In genomic region chr7:37201876-37202198, GRCh38 we compare ENCODE assay signal across 11 cellular contexts.
DNase-seq lines count a peak whose midpoint lies in the region; ATAC-seq, FAIRE-seq and TF ChIP-seq lines count a peak whose summit lies in the region.
"Had no signal": no experiment of that assay in that cellular context is flagged by ENCODE, and none has a peak within 500 bp of the region (broad histone marks: within the 10 kb centered on the region; RNA-seq: fewer than 3 reads in every experiment).

No MANE protein-coding gene starts in this region.

- no peaks in the 10 kb centered on the region for H3K9me2 ChIP-seq in PC-9 (ENCODE audit: insufficient read depth)

- H3K4me3 ChIP-seq in HepG2 (replicated peaks in 1 of 3; ENCODE audit: insufficient read depth in 1 of 3, low read depth in 2 of 3, low read length in 3 of 3) (no peak overlapping the region), right lobe of liver (no peak overlapping the region), PC-9 (no peak overlapping the region), lower lobe of right lung (no peak overlapping the region), aorta (ENCODE audit: low read length in 2 of 2) (no peak overlapping the region)
- H3K4me3 ChIP-seq: upper lobe of left lung had no signal

- intact Hi-C loops in HepG2 (cut with micrococcal nuclease; ENCODE audit: unreplicated experiment) (loop anchor here (1.0 kb wide), 3 partner anchors 715 to 761 kb away; no protein-coding TSS in a partner anchor), right lobe of liver (cut with DNase I) (no loop called here), PC-9 (cut with micrococcal nuclease; ENCODE audit: unreplicated experiment) (loop anchor here (1.0 kb wide), 2 partner anchors 715 to 1285 kb away; no protein-coding TSS in a partner anchor), lower lobe of right lung (cut with DNase I) (no loop called here), aorta (cut with DNase I) (loop anchor here in 1 of 2 donors (1.0 kb wide), 1 partner anchor 235 kb away; no protein-coding TSS in a partner anchor)

- no peaks in the 10 kb centered on the region for H3K36me3 ChIP-seq in HepG2 (replicated peaks in 1 of 2; ENCODE audit: control insufficient read depth in 1 of 2, insufficient read depth in 2 of 2, low read length in 2 of 2)
- peaks cover 0 to 8% (median 0%) of the 10 kb centered on the region in 4 donors for H3K36me3 ChIP-seq in right lobe of liver
- no peaks in the 10 kb centered on the region for H3K36me3 ChIP-seq in PC-9 (ENCODE audit: low read depth)
- peaks cover 25% of the 10 kb centered on the region for H3K36me3 ChIP-seq in lower lobe of right lung
- no peaks in the 10 kb centered on the region for H3K36me3 ChIP-seq in aorta (ENCODE audit: control insufficient read depth in 1 of 2, insufficient read depth in 2 of 2, low read length in 1 of 2)

- no peak for FAIRE-seq in HepG2 (lab: Jason Lieb, UNC)
- no peak for FAIRE-seq in RCC 7860 (lab: Jason Lieb, UNC)
- FAIRE-seq: bronchial epithelial cell had no signal

- H2AFZ ChIP-seq in HepG2 (ENCODE audit: low read length) (no peak overlapping the region), PC-9 (no peak overlapping the region)

- no peaks in the 10 kb centered on the region for H3K9me3 ChIP-seq in HepG2 (ENCODE audit: low read length)
- no peaks in the 10 kb centered on the region for H3K9me3 ChIP-seq in right lobe of liver
- no peaks in the 10 kb centered on the region for H3K9me3 ChIP-seq in PC-9 (ENCODE audit: insufficient read depth, low read depth)
- no peaks in the 10 kb centered on the region for H3K9me3 ChIP-seq in lower lobe of right lung
- H3K9me3 ChIP-seq in aorta (ENCODE audit: control insufficient read depth, low read length) = no peaks in the 10 kb centered on the region
- H3K9me3 ChIP-seq: upper lobe of left lung had no signal

- H4K20me1 ChIP-seq in HepG2 (ENCODE audit: insufficient read depth, low read length) (no peaks in the 10 kb centered on the region), PC-9 (ENCODE audit: insufficient read depth) (no peaks in the 10 kb centered on the region)

- POLR2A ChIA-PET in HepG2 (lab: Yijun Ruan, JAX) (no interaction called here), PC-9 (lab: Charles Lee; ENCODE audit: unreplicated experiment) (no interaction called here)

- no peaks in the 10 kb centered on the region for H3F3A ChIP-seq in PC-9 (ENCODE audit: insufficient read depth, low read depth)

- no peak for DNase-seq in HepG2 (ENCODE audit: low spot score)
- DNase-seq in right lobe of liver = no peak
- DNase-seq in PC-9 = no peak
- no peak for DNase-seq in lower lobe of right lung
- DNase-seq in aorta = no peak
- DNase-seq in SW 1271 (lab: John Stamatoyannopoulos, UW) = no peak
- DNase-seq in activated gamma-delta T cell (lab: John Stamatoyannopoulos, UW) = no peak
- DNase-seq in RCC 7860 (ENCODE audit: low spot score) = no peak

- peaks cover 39% of the 10 kb centered on the region for H3K4me1 ChIP-seq in HepG2 (ENCODE audit: insufficient read depth, low read length)
- H3K4me1 ChIP-seq in right lobe of liver = peaks cover 0 to 20% (median 8%) of the 10 kb centered on the region in 4 donors
- no peaks in the 10 kb centered on the region for H3K4me1 ChIP-seq in PC-9 (replicated peaks; ENCODE audit: insufficient read depth)
- peaks cover 21% of the 10 kb centered on the region for H3K4me1 ChIP-seq in lower lobe of right lung
- peaks cover 2 to 3% of the 10 kb centered on the region in 2 donors for H3K4me1 ChIP-seq in aorta (ENCODE audit: control insufficient read depth in 1 of 2, insufficient read depth in 2 of 2, low read length in 2 of 2)

- CTCF ChIA-PET in HepG2 (lab: Yijun Ruan, JAX; ENCODE audit: low intra/inter-chr PET ratio, low total read pairs) (interaction anchor here (1.2 to 4.6 kb wide), 7 partner anchors 19 to 761 kb away, joined by 3 to 51 read pairs (median 7); no protein-coding TSS in a partner anchor), PC-9 (lab: Charles Lee) (interaction anchor here (1.2 kb wide), 1 partner anchor 235 kb away, joined by 11 read pairs; no protein-coding TSS in a partner anchor)

- TF ChIP-seq RAD21 in HepG2 (CRISPR knock-in tag; IDR thresholded peaks at IDR 0.05) = no peak

- in situ Hi-C loops in HepG2 (cut with HindIII; ENCODE audit: extremely low pct_ligation_motif_present, low pct_unique_long_range_greater_than_20kb) = loop anchor here (5.0 to 25.0 kb wide), 2 partner anchors 310 to 715 kb away; no protein-coding TSS in a partner anchor

- WGBS in HepG2 (ENCODE audit: low lambda C conversion rate) = 0% methylated on average over 2 of the region's 2 CpGs
- 50% methylated on average over 1 of the region's 2 CpGs for WGBS in right lobe of liver (ENCODE audit: insufficient coverage, low coverage, low lambda C conversion rate, missing lambda C conversion rate)
- 14 to 23% methylated on average over 2 of the region's 2 CpGs for WGBS in aorta, 2 donors

- ATAC-seq in HepG2 (peak; percentile 10; the same call in 1 of the 3 replicates), right lobe of liver (no peak), lower lobe of right lung (peak in 1 of 2 donors; percentile 14), aorta (ENCODE audit: low FRiP score) (peak; percentile 43)
- ATAC-seq: activated naive CD8-positive, alpha-beta T cell treated with anti-CD3 and anti-CD28 coated beads, Interleukin-2, amount 50 U/mL, for 24 hours had no signal

- TF ChIP-seq EP300 in HepG2 (IDR thresholded peaks at IDR 0.05; ENCODE audit: low read depth in 2 of 2, low read length in 2 of 2) (no peak), HepG2 (CRISPR knock-in tag; IDR thresholded peaks at IDR 0.05; ENCODE audit: borderline replicate concordance) (no peak)

- H3K4me2 ChIP-seq in HepG2 (ENCODE audit: low read depth, low read length) (no peak overlapping the region), PC-9 (no peak overlapping the region)

- TF ChIP-seq CTCF in HepG2 (CRISPR knock-in tag; IDR thresholded peaks at IDR 0.05) = no peak
- no peak for TF ChIP-seq CTCF in right lobe of liver (IDR thresholded peaks at IDR 0.05)
- TF ChIP-seq CTCF in PC-9 (conservative IDR thresholded peaks at IDR 0.05) = peak; percentile 45; the same call in 1 of the 2 replicates
- no peak for TF ChIP-seq CTCF in lower lobe of right lung (IDR thresholded peaks at IDR 0.05)

- no peak overlapping the region for H3K9ac ChIP-seq in HepG2 (ENCODE audit: insufficient read depth, low read depth, low read length)

- BruUV-seq in HepG2 (replicated peaks; lab: Mats Ljungman, UMichigan) = no TSS peak
- BruUV-seq in PC-9 (replicated peaks; lab: Mats Ljungman, UMichigan) = no TSS peak

- no peak for TF ChIP-seq POLR2A in HepG2 (IDR thresholded peaks at IDR 0.05; ENCODE audit: insufficient read depth in 1 of 2, low read depth in 2 of 2, low read length in 2 of 2)
- no peak for TF ChIP-seq POLR2A in right lobe of liver (IDR thresholded peaks at IDR 0.05)

- H3K79me2 ChIP-seq in HepG2 (ENCODE audit: insufficient read depth, low read length) (no peaks in the 10 kb centered on the region), PC-9 (ENCODE audit: low read depth) (no peaks in the 10 kb centered on the region)

- H3K27ac ChIP-seq in HepG2 (ENCODE audit: extremely low read length, insufficient read depth, low read length) (no peak overlapping the region), right lobe of liver (peak overlapping the region in 1 of 3 donors; percentile 12), PC-9 (no peak overlapping the region), lower lobe of right lung (peak overlapping the region; percentile 66), aorta (ENCODE audit: low read depth in 1 of 2, low read length in 2 of 2) (peak overlapping the region in 1 of 2 donors; percentile 47)

- no peaks in the 10 kb centered on the region for H3K27me3 ChIP-seq in HepG2 (ENCODE audit: control insufficient read depth in 1 of 2, insufficient read depth in 2 of 2, low read length in 2 of 2)
- H3K27me3 ChIP-seq in right lobe of liver = no peaks in the 10 kb centered on the region
- peaks cover 48% of the 10 kb centered on the region for H3K27me3 ChIP-seq in PC-9 (ENCODE audit: insufficient read depth, low read depth)
- no peaks in the 10 kb centered on the region for H3K27me3 ChIP-seq in lower lobe of right lung (ENCODE audit: low read depth)
- H3K27me3 ChIP-seq in aorta (ENCODE audit: control insufficient read depth in 1 of 2, insufficient read depth in 2 of 2, low read length in 1 of 2) = no peaks in the 10 kb centered on the region
- H3K27me3 ChIP-seq: upper lobe of left lung had no signal

TF ChIP-seq in HepG2, 621 proteins besides CTCF, POLR2A, EP300 and RAD21 (continues in another document):
- TF ChIP-seq SP1 (IDR thresholded peaks at IDR 0.05) (no peak), SP1 (CRISPR knock-in tag; IDR thresholded peaks at IDR 0.05) (no peak), NRL (CRISPR knock-in tag; IDR thresholded peaks at IDR 0.05; ENCODE audit: borderline replicate concordance) (no peak), ZMYM3 (CRISPR knock-in tag; IDR thresholded peaks at IDR 0.05) (no peak), SUZ12 (IDR thresholded peaks at IDR 0.05; ENCODE audit: low read depth, low read length) (no peak), ZFP82 (CRISPR knock-in tag; IDR thresholded peaks at IDR 0.05; ENCODE audit: borderline replicate concordance) (no peak), ZNF562 (CRISPR knock-in tag; IDR thresholded peaks at IDR 0.05; ENCODE audit: borderline replicate concordance) (no peak), IRF9 (CRISPR knock-in tag; IDR thresholded peaks at IDR 0.05; ENCODE audit: borderline replicate concordance) (no peak), TOPORS (CRISPR knock-in tag; IDR thresholded peaks at IDR 0.05) (no peak)
- TF ChIP-seq, protein P1, sequence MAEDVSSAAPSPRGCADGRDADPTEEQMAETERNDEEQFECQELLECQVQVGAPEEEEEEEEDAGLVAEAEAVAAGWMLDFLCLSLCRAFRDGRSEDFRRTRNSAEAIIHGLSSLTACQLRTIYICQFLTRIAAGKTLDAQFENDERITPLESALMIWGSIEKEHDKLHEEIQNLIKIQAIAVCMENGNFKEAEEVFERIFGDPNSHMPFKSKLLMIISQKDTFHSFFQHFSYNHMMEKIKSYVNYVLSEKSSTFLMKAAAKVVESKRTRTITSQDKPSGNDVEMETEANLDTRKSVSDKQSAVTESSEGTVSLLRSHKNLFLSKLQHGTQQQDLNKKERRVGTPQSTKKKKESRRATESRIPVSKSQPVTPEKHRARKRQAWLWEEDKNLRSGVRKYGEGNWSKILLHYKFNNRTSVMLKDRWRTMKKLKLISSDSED (CRISPR knock-in tag; IDR thresholded peaks at IDR 0.05) = no peak

Comparison
In these comparisons a context has a peak if more than half of its experiments do, and no peak if none do; other contexts are left out.
1. ATAC-seq: peak in HepG2 (single experiment) and aorta (single experiment); none in right lobe of liver (0 of 4).
2. intact Hi-C loops: an anchor here in HepG2 (1.0 kb wide) and PC-9 (1.0 kb wide); none called in right lobe of liver and lower lobe of right lung.